23 cellular contexts compared by ENCODE assay signal in genomic region chr14:92461891-92462290, GRCh38. TPM values are rescaled to one million over a fixed set of nuclear protein-coding genes. Genes with fewer than 3 reads are reported as not detected.
DNase-seq lines count a peak whose midpoint lies in the region; ATAC-seq and TF ChIP-seq lines count a peak whose summit lies in the region.
"Had no signal": no experiment of that assay in that cellular context is flagged by ENCODE, and none has a peak within 500 bp of the region (broad histone marks: within the 10 kb centered on the region; RNA-seq: fewer than 3 reads in every experiment).

No MANE protein-coding gene starts in this region.

- H3K4me3 Mint-ChIP-seq in CD8-positive, alpha-beta memory T cell, result peak overlapping the region in 2 of 7 donors; percentile 40 to 60
- H3K4me3 Mint-ChIP-seq in T-cell, result no peak overlapping the region
- peak overlapping the region in 3 of 5 donors; percentile 72 to 79 (median 75) for H3K4me3 Mint-ChIP-seq in immature natural killer cell
- H3K4me3 Mint-ChIP-seq: CD4-positive, alpha-beta T cell had no signal

- H3K27ac ChIP-seq in CD8-positive, alpha-beta memory T cell (ENCODE audit: low read depth, low read length), result no peak overlapping the region
- peak overlapping the region in 7 of 8 donors; percentile 69 to 88 (median 82) for H3K27ac ChIP-seq in spleen
- H3K27ac ChIP-seq: colonic mucosa, hepatocyte, KMS-11, SK-N-MC, VCaP had no signal

- H3K4me1 ChIP-seq in CD8-positive, alpha-beta memory T cell (ENCODE audit: insufficient read depth, low read length), result peaks cover 16% of the 10 kb centered on the region
- peaks cover 12 to 92% (median 59%) of the 10 kb centered on the region in 6 donors for H3K4me1 ChIP-seq in spleen
- H3K4me1 ChIP-seq: adrenal gland, colonic mucosa had no signal

- H3K4me3 ChIP-seq in CD8-positive, alpha-beta memory T cell (ENCODE audit: low read length), result no peak overlapping the region
- peak overlapping the region in 6 of 8 donors; percentile 13 to 58 (median 21) for H3K4me3 ChIP-seq in spleen
- H3K4me3 ChIP-seq: adrenal gland, colonic mucosa, hepatocyte, SK-N-MC had no signal

- peaks cover 27 to 44% (median 32%) of the 10 kb centered on the region in 3 donors for H3K4me1 Mint-ChIP-seq in CD8-positive, alpha-beta memory T cell
- H3K4me1 Mint-ChIP-seq in T-cell, result peaks cover 18 to 22% (median 18%) of the 10 kb centered on the region in 3 donors
- peaks cover 42 to 43% of the 10 kb centered on the region in 2 donors for H3K4me1 Mint-ChIP-seq in immature natural killer cell

- no peak for TF ChIP-seq POLR2A in spleen (IDR thresholded peaks at IDR 0.05)

- H3K27me3 ChIP-seq in CD8-positive, alpha-beta memory T cell (ENCODE audit: insufficient read depth, low read length, poor library complexity, severe bottlenecking), result no peaks in the 10 kb centered on the region
- H3K27me3 ChIP-seq in spleen (replicated peaks in 1 of 7), result peaks cover 0 to 2% (median 0%) of the 10 kb centered on the region in 7 donors
- H3K27me3 ChIP-seq: adrenal gland, colonic mucosa, hepatocyte had no signal

- TF ChIP-seq CTCF in spleen (IDR thresholded peaks at IDR 0.05 in 8 of 11, conservative IDR thresholded peaks at IDR 0.05 in 3 of 11), result no peak

- no peak for ATAC-seq in T-cell (replicated peaks in 1 of 4)

- no peak for DNase-seq in CD8-positive, alpha-beta memory T cell
- DNase-seq in T-cell (no peak), immature natural killer cell (no peak), spleen (no peak), G401 (ENCODE audit: low spot score) (no peak), AG08396 (ENCODE audit: low spot score) (no peak), NCI-H82 treated with DMSO at 0.1 percent for 48 hours (lab: John Stamatoyannopoulos, UW; ENCODE audit: unreplicated experiment) (no peak)
- DNase-seq in stimulated activated naive CD4-positive, alpha-beta T cell treated with Interleukin-2 at 50 U/mL for 16 hours (lab: John Stamatoyannopoulos, UW), result no peak
- DNase-seq: activated naive CD4-positive, alpha-beta T cell; CD4-positive, alpha-beta T cell; colonic mucosa; GDM1; mammary epithelial cell; NCI-H1694 treated with DMSO at 0.1 percent for 48 hours; NCI-H2171 treated with DMSO at 0.1 percent for 48 hours; NCI-H524 treated with DMSO at 0.1 percent for 48 hours; occipital lobe; retina had no signal

- CTCF ChIA-PET in CD8-positive, alpha-beta memory T cell (lab: Charles Lee), result interaction anchor here (2.1 kb wide), 1 partner anchor 218 kb away, joined by 7 read pairs; no protein-coding TSS in a partner anchor
- CTCF ChIA-PET in T-cell (lab: Charles Lee), result no interaction called here

- H3K27ac Mint-ChIP-seq in CD8-positive, alpha-beta memory T cell, result peak overlapping the region; percentile 61 to 93 (median 76)
- H3K27ac Mint-ChIP-seq in T-cell, result peak overlapping the region; percentile 2 to 18
- H3K27ac Mint-ChIP-seq in immature natural killer cell, result peak overlapping the region; percentile 84 to 97 (median 94)
- H3K27ac Mint-ChIP-seq: CD4-positive, alpha-beta T cell had no signal

- H3K27me3 Mint-ChIP-seq in CD8-positive, alpha-beta memory T cell, result peaks cover 0 to 1% of the 10 kb centered on the region in 2 donors
- no peaks in the 10 kb centered on the region for H3K27me3 Mint-ChIP-seq in T-cell
- H3K27me3 Mint-ChIP-seq in immature natural killer cell (ENCODE audit: low read depth in 3 of 3), result peaks cover 5 to 9% (median 6%) of the 10 kb centered on the region in 3 donors
- H3K27me3 Mint-ChIP-seq: CD4-positive, alpha-beta T cell had no signal

- peaks cover 0 to under 1% (median 0%) of the 10 kb centered on the region in 3 donors for H3K36me3 Mint-ChIP-seq in CD8-positive, alpha-beta memory T cell
- H3K36me3 Mint-ChIP-seq in T-cell, result no peaks in the 10 kb centered on the region
- H3K36me3 Mint-ChIP-seq in immature natural killer cell, result no peaks in the 10 kb centered on the region

- no peaks in the 10 kb centered on the region for H3K9me3 ChIP-seq in CD8-positive, alpha-beta memory T cell (ENCODE audit: low read length)
- H3K9me3 ChIP-seq in spleen, result peaks cover 0 to 7% (median 5%) of the 10 kb centered on the region in 8 donors
- H3K9me3 ChIP-seq: adrenal gland, colonic mucosa had no signal

- WGBS in spleen, 5 donors, result 80 to 85% (median 84%) methylated on average over 7 of the region's 7 CpGs

- POLR2A ChIA-PET in CD8-positive, alpha-beta memory T cell (lab: Charles Lee), result no interaction called here
- POLR2A ChIA-PET in T-cell (lab: Charles Lee), result no interaction called here

- H3K36me3 ChIP-seq in CD8-positive, alpha-beta memory T cell (ENCODE audit: insufficient read depth, low read length), result no peaks in the 10 kb centered on the region
- H3K36me3 ChIP-seq in spleen, result no peaks in the 10 kb centered on the region
- H3K36me3 ChIP-seq: adrenal gland, colonic mucosa had no signal

- H3K9me3 Mint-ChIP-seq in CD8-positive, alpha-beta memory T cell, result peaks cover 0 to under 1% (median 0%) of the 10 kb centered on the region in 5 donors
- H3K9me3 Mint-ChIP-seq in T-cell (peaks cover 0 to under 1% (median 0%) of the 10 kb centered on the region in 3 donors), immature natural killer cell (peaks cover 0 to under 1% (median 0%) of the 10 kb centered on the region in 6 donors)
- H3K9me3 Mint-ChIP-seq: CD4-positive, alpha-beta T cell had no signal

- intact Hi-C loops in spleen (cut with DNase I; ENCODE audit: low total_unique reads), result no loop called here

- in situ Hi-C loops in G401 (cut with HindIII; ENCODE audit: low sequenced_read_pairs), result no loop called here

RNA-seq across cellular contexts. Expression of gene RIN3, which starts 51.7 kb away (rescaled TPM):
- total RNA-seq in CD8-positive, alpha-beta memory T cell, result 10 to 100 TPM; 46.0 to 47.4 TPM
- polyA plus RNA-seq in CD8-positive, alpha-beta memory T cell, result 31.9 TPM
- total RNA-seq in T-cell (100 to 1,000 TPM in 2 of 5 donors, 10 to 100 TPM in 3; 89.9 to 107 (median 97.0) TPM), spleen (100 to 1,000 TPM in 2 of 7 donors, 10 to 100 TPM in 5; 65.4 to 117 (median 95.4) TPM)
- polyA plus RNA-seq in immature natural killer cell (100 to 1,000 TPM in 1 of 3 donors, 10 to 100 TPM in 2; 38.8 to 131 (median 60.1) TPM), spleen (10 to 100 TPM; 17.2 to 28.8 (median 22.9) TPM)
- total RNA-seq in G401 (2014; rRNA removed; shearing (Covaris generic)), result 0.18 and 0.85 TPM in 2 replicates

Comparison
In these comparisons a context has a peak if more than half of its experiments do, and no peak if none do; other contexts are left out.
1. H3K27ac Mint-ChIP-seq: peak in every context shown above with its lines; median percentile 94 in immature natural killer cell; 76 in CD8-positive, alpha-beta memory T cell; 10 in T-cell.
2. H3K4me3 Mint-ChIP-seq: peak in immature natural killer cell (3 of 5); none in T-cell (0 of 3).
3. RNA of gene RIN3, which starts 51.7 kb away (total RNA-seq): 89.9 to 107 TPM in T-cell, 65.4 to 117 TPM in spleen and 46.0 to 47.4 TPM in CD8-positive, alpha-beta memory T cell; 0.18 to 0.85 TPM in G401; every median in the first group is over 10 times any median in the second.